Comparison of ENCODE assay signal across 31 cellular contexts in genomic region chr12:14903386-14904098, GRCh38. TPM values are rescaled to one million over a fixed set of nuclear protein-coding genes. Genes with fewer than 3 reads are reported as not detected.
DNase-seq lines count a peak whose midpoint lies in the region; ATAC-seq and TF ChIP-seq lines count a peak whose summit lies in the region.
"Had no signal": no experiment of that assay in that cellular context is flagged by ENCODE, and none has a peak within 500 bp of the region (broad histone marks: within the 10 kb centered on the region; RNA-seq: fewer than 3 reads in every experiment).

No MANE protein-coding gene starts in this region.

- no peak for ATAC-seq in T-cell (replicated peaks in 1 of 4)
- ATAC-seq: activated CD8-positive, alpha-beta memory T cell treated with anti-CD3 and anti-CD28 coated beads, Interleukin-2, amount 10 ng/mL, durations not matched to agents 7 days and 5 days; effector memory CD8-positive, alpha-beta T cell; left colon; naive thymus-derived CD8-positive, alpha-beta T cell had no signal

- no peaks in the 10 kb centered on the region for H3K9me3 ChIP-seq in mammary epithelial cell (replicated peaks; ENCODE audit: insufficient read depth, low read length)
- H3K9me3 ChIP-seq in subcutaneous abdominal adipose tissue (ENCODE audit: control insufficient read depth in 5 of 5, low read length in 5 of 5): no peaks in the 10 kb centered on the region

- H3K27ac Mint-ChIP-seq in T-cell: no peak overlapping the region
- H3K27ac Mint-ChIP-seq: activated CD4-positive, alpha-beta T cell treated with anti-CD3 and anti-CD28 coated beads, Interleukin-2, amount 10 ng/mL, durations not matched to agents 7 days and 5 days; activated CD8-positive, alpha-beta memory T cell treated with anti-CD3 and anti-CD28 coated beads, Interleukin-2, amount 10 ng/mL, durations not matched to agents 7 days and 5 days; activated naive CD4-positive, alpha-beta T cell treated with anti-CD3 and anti-CD28 coated beads for 36 hours; CD4-positive, alpha-beta T cell; effector memory CD8-positive, alpha-beta T cell; type B pancreatic cell had no signal

- intact Hi-C loops in mammary epithelial cell (cut with micrococcal nuclease): no loop called here

- no peaks in the 10 kb centered on the region for H3K27me3 Mint-ChIP-seq in T-cell
- H3K27me3 Mint-ChIP-seq: activated CD4-positive, alpha-beta T cell treated with anti-CD3 and anti-CD28 coated beads, Interleukin-2, amount 10 ng/mL, durations not matched to agents 7 days and 5 days; activated CD8-positive, alpha-beta memory T cell treated with anti-CD3 and anti-CD28 coated beads, Interleukin-2, amount 10 ng/mL, durations not matched to agents 7 days and 5 days; CD4-positive, alpha-beta T cell; effector memory CD8-positive, alpha-beta T cell; naive thymus-derived CD8-positive, alpha-beta T cell; type B pancreatic cell had no signal

- H3K27me3 ChIP-seq in mammary epithelial cell (ENCODE audit: insufficient read depth, low read length): no peaks in the 10 kb centered on the region
- no peaks in the 10 kb centered on the region for H3K27me3 ChIP-seq in subcutaneous abdominal adipose tissue (ENCODE audit: control insufficient read depth in 5 of 5, insufficient read depth in 4 of 5, low read length in 5 of 5)
- H3K27me3 ChIP-seq: hepatocyte had no signal

- H3K36me3 ChIP-seq in mammary epithelial cell (ENCODE audit: insufficient read depth, low read length) (no peaks in the 10 kb centered on the region), subcutaneous abdominal adipose tissue (ENCODE audit: control insufficient read depth in 5 of 5, insufficient read depth in 5 of 5, low read length in 5 of 5) (no peaks in the 10 kb centered on the region)

- 96% methylated on average over 5 of the region's 5 CpGs for WGBS in mammary epithelial cell (ENCODE audit: low coverage, missing lambda C conversion rate)

- POLR2A ChIA-PET in T-cell (lab: Charles Lee): interaction anchor here in 1 of 2 donors (0.5 kb wide), 1 partner anchor 177 kb away, joined by 3 read pairs; no protein-coding TSS in a partner anchor

- no peak overlapping the region for H3K4me2 ChIP-seq in mammary epithelial cell (ENCODE audit: insufficient read depth, low read depth, low read length)
- H3K4me2 ChIP-seq: hepatocyte, PC-9 had no signal

- H3K4me3 Mint-ChIP-seq in T-cell: no peak overlapping the region
- H3K4me3 Mint-ChIP-seq: activated CD4-positive, alpha-beta T cell treated with anti-CD3 and anti-CD28 coated beads, Interleukin-2, amount 10 ng/mL, durations not matched to agents 7 days and 5 days; activated CD8-positive, alpha-beta memory T cell treated with anti-CD3 and anti-CD28 coated beads, Interleukin-2, amount 10 ng/mL, durations not matched to agents 7 days and 5 days; activated naive CD4-positive, alpha-beta T cell treated with anti-CD3 and anti-CD28 coated beads for 36 hours; CD4-positive, alpha-beta T cell; effector memory CD8-positive, alpha-beta T cell; type B pancreatic cell had no signal

- H3K4me1 Mint-ChIP-seq in T-cell: peaks cover 11 to 18% (median 16%) of the 10 kb centered on the region in 3 donors

- H4K20me1 ChIP-seq in mammary epithelial cell (ENCODE audit: insufficient read depth, low read length): peaks cover 2% of the 10 kb centered on the region

- no peak overlapping the region for H3K4me3 ChIP-seq in mammary epithelial cell (replicated peaks in 1 of 3; ENCODE audit: insufficient read depth in 1 of 3, low read depth in 2 of 3, low read length in 3 of 3)
- no peak overlapping the region for H3K4me3 ChIP-seq in subcutaneous abdominal adipose tissue (ENCODE audit: low read depth in 1 of 5, low read length in 5 of 5)
- H3K4me3 ChIP-seq: hepatocyte, PC-9 had no signal

- H3K9me3 Mint-ChIP-seq in T-cell: peaks cover 0 to 3% (median 0%) of the 10 kb centered on the region in 3 donors
- H3K9me3 Mint-ChIP-seq: activated naive CD4-positive, alpha-beta T cell treated with anti-CD3 and anti-CD28 coated beads for 36 hours; CD4-positive, alpha-beta T cell; effector memory CD8-positive, alpha-beta T cell had no signal

- BruUV-seq in mammary epithelial cell (replicated peaks; lab: Mats Ljungman, UMichigan): no TSS peak

- H3K36me3 Mint-ChIP-seq in T-cell: peaks cover 39% of the 10 kb centered on the region

- DNase-seq in NCI-H345 (lab: John Stamatoyannopoulos, UW) (peak; percentile 29), NCI-H345 treated with DMSO at 0.1 percent for 48 hours (lab: John Stamatoyannopoulos, UW; ENCODE audit: unreplicated experiment) (no peak), DMS53 treated with DMSO at 0.1 percent for 48 hours (lab: John Stamatoyannopoulos, UW; ENCODE audit: unreplicated experiment) (peak; percentile 35), mammary epithelial cell (peak; percentile 20), T-helper 9 cell (no peak), SIG-M5 treated with dmso at 0.1 percent for 504 hours (lab: John Stamatoyannopoulos, UW; ENCODE audit: unreplicated experiment) (no peak), T-cell (no peak)
- DNase-seq: activated CD4-positive, alpha-beta T cell treated with anti-CD3 and anti-CD28 coated beads, Interleukin-2, amount 10 ng/mL, durations not matched to agents 7 days and 5 days; activated CD8-positive, alpha-beta memory T cell treated with anti-CD3 and anti-CD28 coated beads, Interleukin-2, amount 10 ng/mL, durations not matched to agents 7 days and 5 days; activated naive CD4-positive, alpha-beta T cell treated with anti-CD3 and anti-CD28 coated beads for 36 hours; amniotic stem cell; CD4-positive, alpha-beta T cell; cortex of kidney; effector memory CD8-positive, alpha-beta T cell; foreskin fibroblast; Karpas-422; left colon; midbrain; naive thymus-derived CD8-positive, alpha-beta T cell; NCI-H2171; NCI-H526 treated with DMSO at 0.1 percent for 48 hours; occipital lobe; PC-9; Right ventricle myocardium superior; small intestine; stimulated activated CD4-positive, alpha-beta T cell treated with anti-CD3 and anti-CD28 coated beads, Interleukin-1b, Interleukin-23, amount 100 ng/mL, for 48 hours; T1000 had no signal

- dilution Hi-C loops in mammary epithelial cell (cut with HindIII; ENCODE audit: low sequenced_read_pairs): no loop called here

- peak overlapping the region; percentile 26 for H2AFZ ChIP-seq in mammary epithelial cell (ENCODE audit: low read depth, low read length)
- H2AFZ ChIP-seq: hepatocyte, PC-9 had no signal

- in situ Hi-C loops in mammary epithelial cell (cut with MboI; ENCODE audit: low sequenced_read_pairs in 2 of 2): no loop called here

- H3K27ac ChIP-seq in mammary epithelial cell (ENCODE audit: insufficient read depth, low read depth, low read length) (no peak overlapping the region), subcutaneous abdominal adipose tissue (ENCODE audit: low read depth, low read length) (peak overlapping the region; percentile 3)
- H3K27ac ChIP-seq: hepatocyte, PC-9 had no signal

- peaks cover 11% of the 10 kb centered on the region for H3K4me1 ChIP-seq in mammary epithelial cell (ENCODE audit: insufficient read depth, low read length)
- H3K4me1 ChIP-seq in subcutaneous abdominal adipose tissue (ENCODE audit: control insufficient read depth in 5 of 5, insufficient read depth in 5 of 5, low read length in 5 of 5): peaks cover 4 to 41% (median 39%) of the 10 kb centered on the region in 5 donors

- H3K9ac ChIP-seq in mammary epithelial cell (ENCODE audit: insufficient read depth, low read length) (no peak overlapping the region), subcutaneous abdominal adipose tissue (ENCODE audit: low read length in 5 of 5) (no peak overlapping the region)

- H3K79me2 ChIP-seq in mammary epithelial cell (ENCODE audit: insufficient read depth, low read length): no peaks in the 10 kb centered on the region
- H3K79me2 ChIP-seq: hepatocyte had no signal

- no peak for TF ChIP-seq CTCF in mammary epithelial cell (conservative IDR thresholded peaks at IDR 0.05 in 1 of 2, IDR thresholded peaks at IDR 0.05 in 1 of 2; ENCODE audit: extremely low read depth in 1 of 2, insufficient read depth in 1 of 2, low read depth in 1 of 2, low read length in 2 of 2)

- CTCF ChIA-PET in mammary epithelial cell (lab: Charles Lee; ENCODE audit: low non-redundant PET) (no interaction called here), T-cell (lab: Charles Lee) (no interaction called here)

RNA-seq across cellular contexts. Expression of gene MGP, which starts 17.9 kb away (rescaled TPM):
- total RNA-seq in mammary epithelial cell (10 to 100 TPM in 1 of 2 donors, under 1 TPM in 1; 0.66 to 55.5 TPM), T-cell (1 to 10 TPM; 1.5 to 4.0 (median 2.2) TPM)
- polyA plus RNA-seq in mammary epithelial cell: 1.4 TPM
- not detected for polyA minus RNA-seq in mammary epithelial cell
- total RNA-seq: activated CD8-positive, alpha-beta memory T cell treated with anti-CD3 and anti-CD28 coated beads, Interleukin-2, amount 10 ng/mL, durations not matched to agents 7 days and 5 days; activated naive CD4-positive, alpha-beta T cell treated with anti-CD3 and anti-CD28 coated beads for 36 hours had no signal

RNA-seq across cellular contexts. Expression of gene ERP27, which starts 34.8 kb away (rescaled TPM):
- total RNA-seq in mammary epithelial cell: not detected
- 0.12 TPM for polyA plus RNA-seq in mammary epithelial cell
- polyA minus RNA-seq in mammary epithelial cell: not detected
- total RNA-seq in T-cell: 10 to 100 TPM; 11.1 to 21.8 (median 14.7) TPM
- total RNA-seq: A172, occipital lobe had no signal

RNA-seq across cellular contexts. Expression of gene ARHGDIB, which starts 57.9 kb away (rescaled TPM):
- total RNA-seq in mammary epithelial cell (10 to 100 TPM in 1 of 2 donors, 1 to 10 TPM in 1; 5.0 to 24.0 TPM), T-cell (100 to 1,000 TPM; 722 to 938 (median 785) TPM)
- 231 TPM for polyA plus RNA-seq in mammary epithelial cell
- polyA minus RNA-seq in mammary epithelial cell: 214 TPM

Comparison
In these comparisons a context has a peak if more than half of its experiments do, and no peak if none do; other contexts are left out.
1. DNase-seq: peak in NCI-H345 (single experiment), DMS53 treated with DMSO at 0.1 percent for 48 hours (single experiment) and mammary epithelial cell (single experiment); none in NCI-H345 treated with DMSO at 0.1 percent for 48 hours (single experiment), T-helper 9 cell (single experiment), SIG-M5 treated with dmso at 0.1 percent for 504 hours (single experiment) and T-cell (0 of 34).
2. RNA of gene ERP27, which starts 34.8 kb away (total RNA-seq): 11.1 to 21.8 TPM in T-cell; not detected in mammary epithelial cell; every median in the first group is over 10 times any median in the second.
3. RNA of gene ARHGDIB, which starts 57.9 kb away (total RNA-seq): 722 to 938 TPM in T-cell; 5.0 to 24.0 TPM in mammary epithelial cell; every median in the first group is over 10 times any median in the second.